ENCODE assay signal across 22 cellular contexts in genomic region chr22:41327124-41327523, GRCh38. TPM values are rescaled to one million over a fixed set of nuclear protein-coding genes. Genes with fewer than 3 reads are reported as not detected.
DNase-seq lines count a peak whose midpoint lies in the region; ATAC-seq and TF ChIP-seq lines count a peak whose summit lies in the region.
"Had no signal": no experiment of that assay in that cellular context is flagged by ENCODE, and none has a peak within 500 bp of the region (broad histone marks: within the 10 kb centered on the region; RNA-seq: fewer than 3 reads in every experiment).

No MANE protein-coding gene starts in this region.

- 69 to 83% methylated on average over 16 of the region's 16 CpGs for WGBS in heart right ventricle, 2 donors

- intact Hi-C loops in heart right ventricle (cut with DNase I) (no loop called here), Right ventricle myocardium inferior (cut with DNase I) (no loop called here)
- intact Hi-C loops in naive thymus-derived CD4-positive, alpha-beta T cell (cut with micrococcal nuclease): no loop called here

- H3K27ac Mint-ChIP-seq in naive thymus-derived CD4-positive, alpha-beta T cell: peak overlapping the region in 1 of 9 donors; percentile 53
- H3K27ac Mint-ChIP-seq: activated naive CD8-positive, alpha-beta T cell treated with anti-CD3 and anti-CD28 coated beads, Interleukin-2, amount 50 U/mL, for 24 hours had no signal

- H3K4me1 Mint-ChIP-seq in naive thymus-derived CD4-positive, alpha-beta T cell: peaks cover 0 to 4% (median 0%) of the 10 kb centered on the region in 7 donors
- H3K4me1 Mint-ChIP-seq: activated naive CD8-positive, alpha-beta T cell treated with anti-CD3 and anti-CD28 coated beads, Interleukin-2, amount 50 U/mL, for 24 hours; activated T-helper 17 cell treated with anti-CD3 and anti-CD28 coated beads, Interleukin-2, amount 50 U/mL, for 72 hours had no signal

- DNase-seq in heart right ventricle (no peak), Right ventricle myocardium inferior (ENCODE audit: missing footprints) (no peak), globus pallidus (ENCODE audit: low spot score) (peak; percentile 59), myocyte (ENCODE audit: low read depth) (peak; percentile 71), SKM-1 treated with dmso at 0.1 percent for 144 hours (lab: John Stamatoyannopoulos, UW; ENCODE audit: unreplicated experiment) (no peak), NCI-H2107 (lab: John Stamatoyannopoulos, UW) (no peak)
- no peak for DNase-seq in naive thymus-derived CD4-positive, alpha-beta T cell
- DNase-seq: 8988T; activated naive CD8-positive, alpha-beta T cell treated with anti-CD3 and anti-CD28 coated beads, Interleukin-2, amount 50 U/mL, for 24 hours; effector memory CD8-positive, alpha-beta T cell; GDM1; islet precursor cell; Kasumi-1; NCI-H526; pancreas; T-helper 9 cell; tibial artery had no signal

- H3K9me3 Mint-ChIP-seq in naive thymus-derived CD4-positive, alpha-beta T cell: no peaks in the 10 kb centered on the region
- H3K9me3 Mint-ChIP-seq: activated naive CD8-positive, alpha-beta T cell treated with anti-CD3 and anti-CD28 coated beads, Interleukin-2, amount 50 U/mL, for 24 hours; activated T-helper 17 cell treated with anti-CD3 and anti-CD28 coated beads, Interleukin-2, amount 50 U/mL, for 72 hours; effector memory CD8-positive, alpha-beta T cell had no signal

- CTCF ChIA-PET in naive thymus-derived CD4-positive, alpha-beta T cell (lab: Charles Lee): interaction anchor here (0.7 kb wide), 1 partner anchor 514 kb away, joined by 3 read pairs; no protein-coding TSS in a partner anchor

- POLR2A ChIA-PET in naive thymus-derived CD4-positive, alpha-beta T cell (lab: Charles Lee): no interaction called here

- H3K4me3 Mint-ChIP-seq in naive thymus-derived CD4-positive, alpha-beta T cell: no peak overlapping the region
- H3K4me3 Mint-ChIP-seq: activated naive CD8-positive, alpha-beta T cell treated with anti-CD3 and anti-CD28 coated beads, Interleukin-2, amount 50 U/mL, for 24 hours; activated T-helper 17 cell treated with anti-CD3 and anti-CD28 coated beads, Interleukin-2, amount 50 U/mL, for 72 hours; effector memory CD8-positive, alpha-beta T cell had no signal

- H3K9me3 ChIP-seq in heart right ventricle: no peaks in the 10 kb centered on the region
- no peaks in the 10 kb centered on the region for H3K9me3 ChIP-seq in naive thymus-derived CD4-positive, alpha-beta T cell (ENCODE audit: control insufficient read depth in 2 of 3, low read length in 3 of 3)
- H3K9me3 ChIP-seq: pancreas, tibial artery had no signal

- no peaks in the 10 kb centered on the region for H3K27me3 ChIP-seq in heart right ventricle
- no peaks in the 10 kb centered on the region for H3K27me3 ChIP-seq in naive thymus-derived CD4-positive, alpha-beta T cell (ENCODE audit: control insufficient read depth in 2 of 2, insufficient read depth in 2 of 2, low read length in 2 of 2)
- H3K27me3 ChIP-seq: cardiac muscle cell, pancreas, tibial artery had no signal

- no peaks in the 10 kb centered on the region for H3K4me1 ChIP-seq in heart right ventricle
- no peaks in the 10 kb centered on the region for H3K4me1 ChIP-seq in naive thymus-derived CD4-positive, alpha-beta T cell (ENCODE audit: control insufficient read depth in 2 of 2, insufficient read depth in 2 of 2, low read length in 2 of 2)
- H3K4me1 ChIP-seq: pancreas, tibial artery had no signal

- no peak for TF ChIP-seq CTCF in heart right ventricle (IDR thresholded peaks at IDR 0.05)

- no peaks in the 10 kb centered on the region for H3K27me3 Mint-ChIP-seq in naive thymus-derived CD4-positive, alpha-beta T cell
- H3K27me3 Mint-ChIP-seq: activated naive CD8-positive, alpha-beta T cell treated with anti-CD3 and anti-CD28 coated beads, Interleukin-2, amount 50 U/mL, for 24 hours; activated T-helper 17 cell treated with anti-CD3 and anti-CD28 coated beads, Interleukin-2, amount 50 U/mL, for 72 hours; effector memory CD8-positive, alpha-beta T cell had no signal

- ATAC-seq in heart right ventricle (peak in 6 of 8 donors; percentile 39 to 67 (median 57)), Right ventricle myocardium inferior (no peak)
- ATAC-seq in naive thymus-derived CD4-positive, alpha-beta T cell: no peak
- ATAC-seq: activated naive CD8-positive, alpha-beta T cell treated with anti-CD3 and anti-CD28 coated beads, Interleukin-2, amount 50 U/mL, for 24 hours; activated T-helper 17 cell treated with anti-CD3 and anti-CD28 coated beads, Interleukin-2, amount 50 U/mL, for 72 hours; effector memory CD8-positive, alpha-beta T cell; GM12878; pancreas had no signal

- peak overlapping the region in 1 of 10 donors; percentile 10 for H3K27ac ChIP-seq in heart right ventricle
- peak overlapping the region; percentile 73 for H3K27ac ChIP-seq in temporal lobe (ENCODE audit: low read depth, low read length)
- no peak overlapping the region for H3K27ac ChIP-seq in naive thymus-derived CD4-positive, alpha-beta T cell (ENCODE audit: low read depth, low read length)
- H3K27ac ChIP-seq: cardiac muscle cell, pancreas, SK-N-MC, tibial artery had no signal

- H3K36me3 ChIP-seq in heart right ventricle: peaks cover 0 to 95% (median 59%) of the 10 kb centered on the region in 9 donors
- H3K36me3 ChIP-seq in naive thymus-derived CD4-positive, alpha-beta T cell (ENCODE audit: control insufficient read depth in 2 of 3, insufficient read depth in 3 of 3, low read length in 3 of 3): peaks cover 12 to 83% (median 20%) of the 10 kb centered on the region in 3 experiments

- no peak overlapping the region for H3K4me3 ChIP-seq in heart right ventricle
- H3K4me3 ChIP-seq in naive thymus-derived CD4-positive, alpha-beta T cell (ENCODE audit: low read length): no peak overlapping the region
- H3K4me3 ChIP-seq: cardiac muscle cell, GM12878, pancreas, SK-N-MC, tibial artery had no signal

- peaks cover 5 to 26% (median 15%) of the 10 kb centered on the region in 5 donors for H3K36me3 Mint-ChIP-seq in naive thymus-derived CD4-positive, alpha-beta T cell

RNA-seq across cellular contexts. Expression of gene ZC3H7B, which starts 25.8 kb away (rescaled TPM):
- total RNA-seq in heart right ventricle (10 to 100 TPM; 31.7 to 51.5 (median 36.7) TPM), Right ventricle myocardium inferior (45.5 TPM), myocyte (44.3 and 49.7 TPM in 2 replicates), temporal lobe (46.5 TPM)
- 10 to 100 TPM; 21.4 to 23.0 TPM for polyA plus RNA-seq in heart right ventricle
- polyA plus RNA-seq in myocyte (2012): 73.2 TPM
- total RNA-seq in naive thymus-derived CD4-positive, alpha-beta T cell: 10 to 100 TPM; 36.9 to 65.9 (median 42.7) TPM
- polyA plus RNA-seq in naive thymus-derived CD4-positive, alpha-beta T cell: 1 to 10 TPM; 1.7 to 2.7 TPM

RNA-seq across cellular contexts. Expression of gene RANGAP1, which starts 41.1 kb away (rescaled TPM):
- total RNA-seq in heart right ventricle (10 to 100 TPM; 26.5 to 53.8 (median 31.4) TPM), Right ventricle myocardium inferior (51.5 TPM), myocyte (58.5 and 82.0 TPM in 2 replicates), temporal lobe (31.2 TPM)
- 10 to 100 TPM; 23.2 to 90.3 TPM for polyA plus RNA-seq in heart right ventricle
- 65.6 TPM for polyA plus RNA-seq in myocyte (2012)
- total RNA-seq in naive thymus-derived CD4-positive, alpha-beta T cell: 100 to 1,000 TPM in 1 of 5 experiments, 10 to 100 TPM in 4; 60.7 to 122 (median 72.4) TPM
- 10 to 100 TPM; 22.8 to 40.6 TPM for polyA plus RNA-seq in naive thymus-derived CD4-positive, alpha-beta T cell

RNA-seq across cellular contexts. Expression of gene TEF, which starts 54.6 kb away (rescaled TPM):
- total RNA-seq in heart right ventricle (10 to 100 TPM in 9 of 10 donors, 1 to 10 TPM in 1; 8.6 to 29.1 (median 18.4) TPM), Right ventricle myocardium inferior (23.5 TPM), myocyte (10.3 and 10.5 TPM in 2 replicates), temporal lobe (6.1 TPM)
- polyA plus RNA-seq in heart right ventricle: 10 to 100 TPM in 1 of 2 donors, 1 to 10 TPM in 1; 5.5 to 10.6 TPM
- polyA plus RNA-seq in myocyte (2012): 10.0 TPM
- 1 to 10 TPM; 3.8 to 8.4 (median 6.2) TPM for total RNA-seq in naive thymus-derived CD4-positive, alpha-beta T cell
- 1 to 10 TPM; 3.5 to 6.4 TPM for polyA plus RNA-seq in naive thymus-derived CD4-positive, alpha-beta T cell

Comparison
In these comparisons a context has a peak if more than half of its experiments do, and no peak if none do; other contexts are left out.
1. ATAC-seq: peak in heart right ventricle (6 of 8); none in Right ventricle myocardium inferior (single experiment) and naive thymus-derived CD4-positive, alpha-beta T cell (single experiment).
2. DNase-seq: peak in globus pallidus (single experiment) and myocyte (single experiment); none in heart right ventricle (0 of 2), Right ventricle myocardium inferior (single experiment), naive thymus-derived CD4-positive, alpha-beta T cell (0 of 9), SKM-1 treated with dmso at 0.1 percent for 144 hours (single experiment) and NCI-H2107 (single experiment).